ENCODE assay signal across 1 cellular context in genomic region chr10:71273506-71273905, GRCh38.
TF ChIP-seq lines count a peak whose summit lies in the region.

No MANE protein-coding gene starts in this region.

TF ChIP-seq in endothelial cell of umbilical vein, 7 proteins besides CTCF, POLR2A, EP300 and RAD21 (continued from another document):
- TF ChIP-seq MAX (IDR thresholded peaks at IDR 0.05; ENCODE audit: insufficient read depth, insufficient read length) (no peak), MYC (IDR thresholded peaks at IDR 0.05; ENCODE audit: low read depth, low read length) (no peak)
